In genomic region chr10:22722770-22723169, GRCh38 we compare ENCODE assay signal across 1 cellular context.
TF ChIP-seq lines count a peak whose summit lies in the region.

No MANE protein-coding gene starts in this region.

TF ChIP-seq in GM23338, 12 proteins besides CTCF, POLR2A, EP300 and RAD21 (continued from another document):
- TF ChIP-seq, protein P1, sequence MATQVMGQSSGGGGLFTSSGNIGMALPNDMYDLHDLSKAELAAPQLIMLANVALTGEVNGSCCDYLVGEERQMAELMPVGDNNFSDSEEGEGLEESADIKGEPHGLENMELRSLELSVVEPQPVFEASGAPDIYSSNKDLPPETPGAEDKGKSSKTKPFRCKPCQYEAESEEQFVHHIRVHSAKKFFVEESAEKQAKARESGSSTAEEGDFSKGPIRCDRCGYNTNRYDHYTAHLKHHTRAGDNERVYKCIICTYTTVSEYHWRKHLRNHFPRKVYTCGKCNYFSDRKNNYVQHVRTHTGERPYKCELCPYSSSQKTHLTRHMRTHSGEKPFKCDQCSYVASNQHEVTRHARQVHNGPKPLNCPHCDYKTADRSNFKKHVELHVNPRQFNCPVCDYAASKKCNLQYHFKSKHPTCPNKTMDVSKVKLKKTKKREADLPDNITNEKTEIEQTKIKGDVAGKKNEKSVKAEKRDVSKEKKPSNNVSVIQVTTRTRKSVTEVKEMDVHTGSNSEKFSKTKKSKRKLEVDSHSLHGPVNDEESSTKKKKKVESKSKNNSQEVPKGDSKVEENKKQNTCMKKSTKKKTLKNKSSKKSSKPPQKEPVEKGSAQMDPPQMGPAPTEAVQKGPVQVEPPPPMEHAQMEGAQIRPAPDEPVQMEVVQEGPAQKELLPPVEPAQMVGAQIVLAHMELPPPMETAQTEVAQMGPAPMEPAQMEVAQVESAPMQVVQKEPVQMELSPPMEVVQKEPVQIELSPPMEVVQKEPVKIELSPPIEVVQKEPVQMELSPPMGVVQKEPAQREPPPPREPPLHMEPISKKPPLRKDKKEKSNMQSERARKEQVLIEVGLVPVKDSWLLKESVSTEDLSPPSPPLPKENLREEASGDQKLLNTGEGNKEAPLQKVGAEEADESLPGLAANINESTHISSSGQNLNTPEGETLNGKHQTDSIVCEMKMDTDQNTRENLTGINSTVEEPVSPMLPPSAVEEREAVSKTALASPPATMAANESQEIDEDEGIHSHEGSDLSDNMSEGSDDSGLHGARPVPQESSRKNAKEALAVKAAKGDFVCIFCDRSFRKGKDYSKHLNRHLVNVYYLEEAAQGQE (IDR thresholded peaks at IDR 0.05; ENCODE audit: unreplicated experiment), result no peak
- no peak for TF ChIP-seq EZH2 (IDR thresholded peaks at IDR 0.05; ENCODE audit: low read depth, unreplicated experiment)
- TF ChIP-seq STAT1 (IDR thresholded peaks at IDR 0.05; ENCODE audit: unreplicated experiment), result no peak
- no peak for TF ChIP-seq ZNF114 (CRISPR knock-in tag; IDR thresholded peaks at IDR 0.05)
- TF ChIP-seq EZH2phosphoT487 (IDR thresholded peaks at IDR 0.05; ENCODE audit: unreplicated experiment), result no peak
- no peak for TF ChIP-seq ZNF462 (CRISPR knock-in tag; IDR thresholded peaks at IDR 0.05)
- no peak for TF ChIP-seq ZNF331 (CRISPR knock-in tag; IDR thresholded peaks at IDR 0.05; ENCODE audit: low read depth)
- no peak for TF ChIP-seq JUNB (IDR thresholded peaks at IDR 0.05; ENCODE audit: unreplicated experiment)
- TF ChIP-seq NANOG (IDR thresholded peaks at IDR 0.05; ENCODE audit: borderline replicate concordance), result no peak
- TF ChIP-seq CREB1 (CRISPR knock-in tag; IDR thresholded peaks at IDR 0.05; ENCODE audit: low read depth), result no peak
